Comparison of ENCODE assay signal across 8 cellular contexts in the genomic region with DNA sequence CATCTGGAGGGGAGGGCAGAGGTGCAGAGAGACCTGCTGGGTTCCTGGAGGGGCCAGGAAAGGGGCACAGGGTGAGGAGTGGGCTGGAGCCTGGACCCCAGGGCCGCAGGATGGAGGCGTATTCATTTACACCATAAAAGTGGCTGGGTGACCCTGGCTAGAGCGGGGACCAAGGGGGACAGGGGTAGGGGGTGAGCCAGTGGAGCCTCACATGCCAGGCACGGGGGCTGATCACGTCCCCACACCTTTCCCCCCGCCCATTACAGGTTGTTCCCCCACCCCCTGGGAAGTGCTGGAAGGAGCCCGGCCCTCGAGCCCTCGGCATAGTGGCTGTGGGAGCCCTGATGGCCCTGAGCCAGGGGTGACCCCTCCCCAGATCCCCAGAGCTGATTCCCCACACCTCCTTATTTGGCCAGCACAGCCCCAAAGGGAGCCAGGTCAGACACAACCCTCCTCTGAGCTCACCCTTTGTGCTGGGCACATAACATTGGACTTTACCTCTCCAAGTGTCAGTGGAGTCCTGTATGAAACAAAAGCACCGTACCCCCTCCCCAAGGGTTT. TPM values are rescaled to one million over a fixed set of nuclear protein-coding genes. Genes with fewer than 3 reads are reported as not detected.
DNase-seq lines count a peak whose midpoint lies in the region; ATAC-seq and TF ChIP-seq lines count a peak whose summit lies in the region.

No MANE protein-coding gene starts in this region.

- no peaks in the 10 kb centered on the region for H3K9me3 ChIP-seq in heart right ventricle
- H3K9me3 ChIP-seq in adipocyte (ENCODE audit: control insufficient read depth, low read length): no peaks in the 10 kb centered on the region

- H3K36me3 ChIP-seq in heart right ventricle (peaks cover 0 to 45% (median 0%) of the 10 kb centered on the region in 9 donors), adipocyte (ENCODE audit: control insufficient read depth, insufficient read depth, low read length, severe bottlenecking) (peaks cover 2% of the 10 kb centered on the region), urinary bladder (ENCODE audit: insufficient read depth) (peaks cover 1% of the 10 kb centered on the region)

- peaks cover 24 to 64% (median 46%) of the 10 kb centered on the region in 9 donors for H3K4me1 ChIP-seq in heart right ventricle
- H3K4me1 ChIP-seq in adipocyte (ENCODE audit: control insufficient read depth, insufficient read depth, low read length): peaks cover 37% of the 10 kb centered on the region
- H3K4me1 ChIP-seq in urinary bladder (ENCODE audit: insufficient read depth): no peaks in the 10 kb centered on the region

- H3K4me3 ChIP-seq in heart right ventricle: peak overlapping the region; percentile 52 to 84 (median 71)
- H3K4me3 ChIP-seq in adipocyte (ENCODE audit: low read length): peak overlapping the region; percentile 89
- peak overlapping the region; percentile 60 for H3K4me3 ChIP-seq in lower leg skin (ENCODE audit: low read depth, poor library complexity, severe bottlenecking)
- H3K4me3 ChIP-seq in urinary bladder (ENCODE audit: low read depth, low read length): peak overlapping the region; percentile 70

- H3K27me3 ChIP-seq in heart right ventricle: no peaks in the 10 kb centered on the region
- H3K27me3 ChIP-seq in adipocyte (replicated peaks; ENCODE audit: control insufficient read depth, insufficient read depth, low read length): no peaks in the 10 kb centered on the region

- no peak for TF ChIP-seq CTCF in heart right ventricle (IDR thresholded peaks at IDR 0.05)
- no peak for TF ChIP-seq CTCF in lower leg skin (IDR thresholded peaks at IDR 0.05)

- peak overlapping the region; percentile 93 for H3K9ac ChIP-seq in adipocyte (ENCODE audit: low read length)

- no peak for TF ChIP-seq POLR2A in lower leg skin (IDR thresholded peaks at IDR 0.05)

- peak overlapping the region; percentile 77 to 97 (median 94) for H3K27ac ChIP-seq in heart right ventricle
- peak overlapping the region; percentile 88 for H3K27ac ChIP-seq in urinary bladder (ENCODE audit: low read depth)

- DNase-seq in heart right ventricle: no peak
- DNase-seq in left cardiac atrium: no peak
- DNase-seq in adipocyte (ENCODE audit: low read depth): peak; percentile 21
- no peak for DNase-seq in lower leg skin (ENCODE audit: low spot score in 2 of 2)
- DNase-seq in foreskin melanocyte: no peak
- no peak for DNase-seq in stimulated activated CD4-positive, alpha-beta T cell treated with anti-CD3 and anti-CD28 coated beads, Interleukin-4, amount 100 ng/mL, for 24 hours

- WGBS in heart right ventricle, 2 donors: 45 to 53% methylated on average over 9 to 10 of the region's 10 CpGs
- 29 to 32% methylated on average over 8 to 10 of the region's 10 CpGs for WGBS in lower leg skin, 2 donors
- WGBS in urinary bladder: 28% methylated on average over 10 of the region's 10 CpGs

- intact Hi-C loops in heart right ventricle (cut with DNase I): loop anchor here in 4 of 10 donors (2.0 to 10.0 kb wide), 7 partner anchors 37 to 175 kb away; a partner anchor contains a TSS
- intact Hi-C loops in left cardiac atrium (cut with DNase I): loop anchor here in 1 of 2 donors (10.0 kb wide), 2 partner anchors 85 to 165 kb away; a partner anchor contains a TSS
- intact Hi-C loops in lower leg skin (cut with DNase I; ENCODE audit: low total_unique reads): no loop called here

- ATAC-seq in heart right ventricle: peak in 2 of 8 donors; percentile 0 to 3
- ATAC-seq in left cardiac atrium: no peak
- no peak for ATAC-seq in HG03039 (IDR thresholded peaks at IDR 0.05; ENCODE audit: unreplicated experiment)

RNA-seq across cellular contexts. Expression of a gene that starts 0.8 kb away (rescaled TPM):
- total RNA-seq in heart right ventricle (10 to 100 TPM in 9 of 10 donors, 1 to 10 TPM in 1; 7.9 to 44.8 (median 14.6) TPM), left cardiac atrium (10 to 100 TPM; 39.5 to 51.7 TPM), lower leg skin (10 to 100 TPM; 29.6 to 57.1 (median 34.8) TPM), urinary bladder (43.4 TPM)
- polyA plus RNA-seq in heart right ventricle (10 to 100 TPM; 41.9 to 91.4 TPM), urinary bladder (108 TPM)

RNA-seq across cellular contexts. Expression of a gene that starts 9.1 kb away (rescaled TPM):
- 100 to 1,000 TPM; 330 to 492 (median 421) TPM for total RNA-seq in heart right ventricle
- polyA plus RNA-seq in heart right ventricle: 100 to 1,000 TPM; 496 to 774 TPM
- total RNA-seq in left cardiac atrium: 100 to 1,000 TPM; 304 to 342 TPM
- 100 to 1,000 TPM; 136 to 206 (median 159) TPM for total RNA-seq in lower leg skin
- total RNA-seq in urinary bladder: 57.0 TPM
- polyA plus RNA-seq in urinary bladder: 172 TPM

RNA-seq across cellular contexts. Expression of a gene that starts 29.5 kb away (rescaled TPM):
- total RNA-seq in heart right ventricle: 10 to 100 TPM in 1 of 10 donors, 1 to 10 TPM in 9; 3.5 to 11.0 (median 4.3) TPM
- 1 to 10 TPM; 2.1 to 3.2 TPM for polyA plus RNA-seq in heart right ventricle
- 1 to 10 TPM; 6.2 to 8.9 TPM for total RNA-seq in left cardiac atrium
- 10 to 100 TPM in 1 of 4 donors, 1 to 10 TPM in 3; 5.4 to 11.6 (median 6.4) TPM for total RNA-seq in lower leg skin
- total RNA-seq in urinary bladder: 4.6 TPM
- polyA plus RNA-seq in urinary bladder: 14.4 TPM

RNA-seq across cellular contexts. Expression of a gene that starts 35.7 kb away (rescaled TPM):
- total RNA-seq in heart right ventricle: 10 to 100 TPM in 2 of 10 donors, 1 to 10 TPM in 8; 3.2 to 18.2 (median 6.2) TPM
- polyA plus RNA-seq in heart right ventricle: 1 to 10 TPM; 8.8 to 9.1 TPM
- total RNA-seq in left cardiac atrium: 10 to 100 TPM; 12.5 to 15.1 TPM
- total RNA-seq in lower leg skin: 10 to 100 TPM; 29.2 to 47.2 (median 44.3) TPM
- 20.5 TPM for total RNA-seq in urinary bladder
- 34.9 TPM for polyA plus RNA-seq in urinary bladder
